29 cellular contexts compared by ENCODE assay signal in genomic region chr10:37736120-37736519, GRCh38.
"Had no signal": no experiment of that assay in that cellular context is flagged by ENCODE, and none has a peak within 500 bp of the region (broad histone marks: within the 10 kb centered on the region; RNA-seq: fewer than 3 reads in every experiment).

No MANE protein-coding gene starts in this region.

- H3K27me3 Mint-ChIP-seq: dendritic cell treated with granulocyte-macrophage colony-stimulating factor and Interleukin-4, amounts not matched to agents 40 ng/mL and 50 ng/mL, for 4 days; effector memory CD8-positive, alpha-beta T cell had no signal

- ATAC-seq: effector memory CD8-positive, alpha-beta T cell; esophagus mucosa; foreskin keratinocyte; gastrocnemius medialis; gastroesophageal sphincter; heart left ventricle; heart right ventricle had no signal

- FAIRE-seq: colon, endometrium, endothelial cell of umbilical vein, frontal cortex had no signal

- H3K9me3 ChIP-seq: colonic mucosa, esophagus muscularis mucosa, gastrocnemius medialis, heart right ventricle had no signal

- H3K4me1 Mint-ChIP-seq: endodermal cell had no signal

- H3K27me3 ChIP-seq: colonic mucosa, esophagus squamous epithelium, foreskin keratinocyte, gastrocnemius medialis had no signal

- H3K4me3 Mint-ChIP-seq: dendritic cell treated with granulocyte-macrophage colony-stimulating factor and Interleukin-4, amounts not matched to agents 40 ng/mL and 50 ng/mL, for 4 days; effector memory CD8-positive, alpha-beta T cell; endodermal cell had no signal

- H3K36me3 ChIP-seq: colonic mucosa, esophagus muscularis mucosa, esophagus squamous epithelium, gastrocnemius medialis, gastroesophageal sphincter, heart left ventricle, heart right ventricle had no signal

- H3K4me3 ChIP-seq: colonic mucosa, coronary artery, dorsolateral prefrontal cortex, esophagus muscularis mucosa, esophagus squamous epithelium, gastrocnemius medialis, gastroesophageal sphincter, heart left ventricle, heart right ventricle had no signal

- H3K4me1 ChIP-seq: colonic mucosa, esophagus muscularis mucosa, esophagus squamous epithelium, foreskin keratinocyte, gastrocnemius medialis, gastroesophageal sphincter, heart left ventricle, heart right ventricle had no signal

- H3K27ac ChIP-seq: colonic mucosa, coronary artery, dorsolateral prefrontal cortex, epithelial cell of prostate, esophagus muscularis mucosa, esophagus squamous epithelium, foreskin keratinocyte, gastrocnemius medialis, gastroesophageal sphincter, heart left ventricle, heart right ventricle had no signal

- H3K27ac Mint-ChIP-seq: dendritic cell treated with granulocyte-macrophage colony-stimulating factor and Interleukin-4, amounts not matched to agents 40 ng/mL and 50 ng/mL, for 4 days; effector memory CD8-positive, alpha-beta T cell; endodermal cell had no signal

- DNase-seq: colonic mucosa; cortex of kidney; dermis blood vessel endothelial cell; dorsolateral prefrontal cortex; effector CD4-positive, alpha-beta T cell; effector CD8-positive, alpha-beta T cell; effector memory CD4-positive, alpha-beta T cell; effector memory CD8-positive, alpha-beta T cell; endodermal cell; erythroblast; esophagus squamous epithelium; foreskin fibroblast; foreskin keratinocyte; foreskin melanocyte; gastrocnemius medialis; glutamatergic neuron; head of caudate nucleus; heart left ventricle; heart right ventricle had no signal
